26 cellular contexts compared by ENCODE assay signal in the genomic region with DNA sequence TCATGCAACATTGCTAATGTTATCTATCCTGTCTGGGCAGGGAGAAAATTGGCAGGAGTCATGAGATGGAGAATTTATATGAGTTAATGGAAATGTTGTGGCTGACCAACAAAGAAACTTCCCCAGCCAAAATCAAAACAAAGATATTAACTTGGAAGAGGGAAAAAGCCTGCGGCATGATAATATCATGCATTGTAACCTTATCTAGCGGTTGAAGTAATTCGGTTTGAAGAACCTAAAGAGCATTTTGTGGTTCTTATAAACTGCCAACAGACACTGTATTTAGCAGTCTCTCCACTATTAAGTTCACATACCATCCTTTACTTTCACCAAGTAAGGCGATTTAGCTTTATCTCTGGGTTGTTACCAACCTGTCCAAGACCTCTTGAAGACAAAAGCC. TPM values are rescaled to one million over a fixed set of nuclear protein-coding genes. Genes with fewer than 3 reads are reported as not detected.
"Had no signal": no experiment of that assay in that cellular context is flagged by ENCODE, and none has a peak within 500 bp of the region (broad histone marks: within the 10 kb centered on the region; RNA-seq: fewer than 3 reads in every experiment).

No MANE protein-coding gene starts in this region.

- H3K27ac Mint-ChIP-seq: activated B cell treated with CpG ODN at 0.5 μM for 24 hours; activated CD4-positive, alpha-beta T cell treated with anti-CD3 and anti-CD28 coated beads for 36 hours; activated naive CD8-positive, alpha-beta T cell; activated T-cell treated with anti-CD3 and anti-CD28 coated beads, Interleukin-2, amount 50 U/mL, for 24 hours; activated T-helper 2 cell treated with anti-CD3 and anti-CD28 coated beads, Interferon-gamma antibody, Interleukin-2, Interleukin-4, amounts not matched to agents 10 μg/mL and 5 μg/mL and 100 μg/mL, durations not matched to agents 14 hours and 24 hours and 36 hours; immature natural killer cell; mesothelial cell of epicardium; naive thymus-derived CD8-positive, alpha-beta T cell; progenitor cell of endocrine pancreas had no signal

- H3K4me1 ChIP-seq: body of pancreas, foreskin keratinocyte, left lung, testis, uterus had no signal

- H3K4me1 Mint-ChIP-seq: activated B cell treated with CpG ODN at 0.5 μM for 24 hours; activated CD4-positive, alpha-beta T cell treated with anti-CD3 and anti-CD28 coated beads for 36 hours; immature natural killer cell; mesothelial cell of epicardium; naive thymus-derived CD8-positive, alpha-beta T cell had no signal

- H3K9me3 ChIP-seq: body of pancreas, left lung, sigmoid colon, testis, uterus had no signal

- H3K27me3 Mint-ChIP-seq: activated B cell treated with CpG ODN at 0.5 μM for 24 hours; activated T-cell treated with anti-CD3 and anti-CD28 coated beads, Interleukin-2, amount 50 U/mL, for 24 hours; progenitor cell of endocrine pancreas had no signal

- H3K4me3 ChIP-seq: body of pancreas, cardiac muscle cell, left lung, lung, sigmoid colon, testis, uterus had no signal

- H3K27me3 ChIP-seq: body of pancreas, cardiac muscle cell, foreskin keratinocyte, left lung, sigmoid colon, testis, uterus had no signal

- H3K36me3 ChIP-seq: cardiac muscle cell, left lung, sigmoid colon, uterus had no signal

- H3K36me3 Mint-ChIP-seq: activated naive CD8-positive, alpha-beta T cell; immature natural killer cell; mesothelial cell of epicardium; naive thymus-derived CD8-positive, alpha-beta T cell had no signal

- H3K27ac ChIP-seq: body of pancreas, cardiac muscle cell, foreskin keratinocyte, left lung, sigmoid colon, testis, uterus had no signal

- H3K4me3 Mint-ChIP-seq: activated B cell treated with CpG ODN at 0.5 μM for 24 hours; activated CD4-positive, alpha-beta T cell treated with anti-CD3 and anti-CD28 coated beads for 36 hours; activated naive CD8-positive, alpha-beta T cell; activated T-cell treated with anti-CD3 and anti-CD28 coated beads, Interleukin-2, amount 50 U/mL, for 24 hours; immature natural killer cell; mesothelial cell of epicardium; naive thymus-derived CD8-positive, alpha-beta T cell had no signal

- H3K9me3 Mint-ChIP-seq: activated B cell treated with CpG ODN at 0.5 μM for 24 hours; activated T-cell treated with anti-CD3 and anti-CD28 coated beads, Interleukin-2, amount 50 U/mL, for 24 hours; activated T-helper 2 cell treated with anti-CD3 and anti-CD28 coated beads, Interferon-gamma antibody, Interleukin-2, Interleukin-4, amounts not matched to agents 10 μg/mL and 5 μg/mL and 100 μg/mL, durations not matched to agents 14 hours and 24 hours and 36 hours; mesothelial cell of epicardium had no signal

- DNase-seq: activated B cell treated with CpG ODN at 0.5 μM for 24 hours; activated CD4-positive, alpha-beta T cell treated with anti-CD3 and anti-CD28 coated beads for 36 hours; activated CD4-positive, alpha-beta T cell treated with anti-CD3 and anti-CD28 coated beads, Interleukin-2, amount 50 U/mL, for 4 hours; activated CD8-positive, alpha-beta memory T cell treated with anti-CD3 and anti-CD28 coated beads for 24 hours; activated CD8-positive, alpha-beta memory T cell treated with anti-CD3 and anti-CD28 coated beads, Interleukin-2, amount 50 U/mL, for 4 hours; activated naive CD4-positive, alpha-beta T cell; activated T-cell treated with anti-CD3 and anti-CD28 coated beads, Interleukin-2, amount 50 U/mL, for 24 hours; body of pancreas; cortex of kidney; foreskin keratinocyte; immature natural killer cell; kidney glomerular epithelial cell; left lung; naive thymus-derived CD8-positive, alpha-beta T cell; retina; sigmoid colon; stimulated activated CD4-positive, alpha-beta T cell treated with anti-CD3 and anti-CD28 coated beads, Interleukin-4, amount 100 ng/mL, for 1 hour; stimulated activated naive CD4-positive, alpha-beta T cell; testis; uterus had no signal

RNA-seq across cellular contexts. Expression of a gene that starts 42.3 kb away (rescaled TPM):
- total RNA-seq: activated B cell treated with CpG ODN at 0.5 μM for 24 hours; activated CD4-positive, alpha-beta T cell treated with anti-CD3 and anti-CD28 coated beads for 36 hours; activated T-helper 2 cell treated with anti-CD3 and anti-CD28 coated beads, Interferon-gamma antibody, Interleukin-2, Interleukin-4, amounts not matched to agents 10 μg/mL and 5 μg/mL and 100 μg/mL, durations not matched to agents 14 hours and 24 hours and 36 hours; naive thymus-derived CD8-positive, alpha-beta T cell had no signal
